In genomic region chr12:67268896-67269631, GRCh38 we compare ENCODE assay signal across 1 cellular context.
A peak's percentile ranks its signal among the peaks of the same experiment; 100 is the strongest.
TF ChIP-seq lines count a peak whose summit lies in the region.

TSS of gene CAND1 (plus strand) at chr12:67269358. CDS start at chr12:67269718, 360 bp downstream.

TF ChIP-seq in HEK293, 187 proteins besides CTCF, POLR2A, EP300 and RAD21 (continued from another document and continues in another):
- TF ChIP-seq PRDM10 (tag by site-specific recombination; IDR thresholded peaks at IDR 0.05): peak; percentile 67
- peak; percentile 27 for TF ChIP-seq MZF1 (tag by site-specific recombination; IDR thresholded peaks at IDR 0.05; ENCODE audit: borderline replicate concordance)
- TF ChIP-seq ZNF555 (tag by site-specific recombination; conservative IDR thresholded peaks at IDR 0.05): no peak
- no peak for TF ChIP-seq ZNF623 (tag by site-specific recombination; IDR thresholded peaks at IDR 0.05)
- peak; percentile 83 for TF ChIP-seq HIC1 (tag by site-specific recombination; IDR thresholded peaks at IDR 0.05)
- TF ChIP-seq ZNF24 (tag by site-specific recombination; IDR thresholded peaks at IDR 0.05): peak; percentile 19; the same call in 1 of the 2 replicates
- TF ChIP-seq PATZ1 (tag by site-specific recombination; IDR thresholded peaks at IDR 0.05): peak; percentile 100
- TF ChIP-seq ZNF155 (tag by site-specific recombination; IDR thresholded peaks at IDR 0.05): no peak
- TF ChIP-seq ZNF747 (tag by site-specific recombination; IDR thresholded peaks at IDR 0.05): no peak
- peak; percentile 75 for TF ChIP-seq WT1 (tag by site-specific recombination; IDR thresholded peaks at IDR 0.05)
- no peak for TF ChIP-seq ZNF645 (tag by site-specific recombination; IDR thresholded peaks at IDR 0.05)
- no peak for TF ChIP-seq REST (tag by site-specific recombination; IDR thresholded peaks at IDR 0.05)
- no peak for TF ChIP-seq ZNF175 (tag by site-specific recombination; IDR thresholded peaks at IDR 0.05)
- peak; percentile 86; the same call in 1 of the 2 replicates for TF ChIP-seq PBX3 (CRISPR knock-in tag; IDR thresholded peaks at IDR 0.05)
- no peak for TF ChIP-seq AEBP2 (tag by site-specific recombination; IDR thresholded peaks at IDR 0.05; ENCODE audit: borderline replicate concordance)
- peak; percentile 63; the same call in 1 of the 2 replicates for TF ChIP-seq PRDM1 (tag by site-specific recombination; IDR thresholded peaks at IDR 0.05)
- TF ChIP-seq ZNF311 (tag by site-specific recombination; IDR thresholded peaks at IDR 0.05; ENCODE audit: borderline replicate concordance): no peak
- TF ChIP-seq ZNF548 (tag by site-specific recombination; IDR thresholded peaks at IDR 0.05): no peak
- TF ChIP-seq KLF7 (tag by site-specific recombination; IDR thresholded peaks at IDR 0.05; ENCODE audit: borderline replicate concordance): peak; percentile 70; the same call in 1 of the 2 replicates
- TF ChIP-seq ZNF530 (tag by site-specific recombination; IDR thresholded peaks at IDR 0.05; ENCODE audit: low read depth): no peak
- TF ChIP-seq ATF2 (tag by site-specific recombination; IDR thresholded peaks at IDR 0.05; ENCODE audit: low read depth): peak; percentile 79
- peak; percentile 94 for TF ChIP-seq IKZF3 (tag by site-specific recombination; IDR thresholded peaks at IDR 0.05)
- TF ChIP-seq ZBTB6 (tag by site-specific recombination; IDR thresholded peaks at IDR 0.05): peak; percentile 49; the same call in 1 of the 2 replicates
- peak; percentile 92 for TF ChIP-seq ZEB2 (tag by site-specific recombination; IDR thresholded peaks at IDR 0.05)
- no peak for TF ChIP-seq BCL6B (tag by site-specific recombination; IDR thresholded peaks at IDR 0.05)
- TF ChIP-seq KLF10 (tag by site-specific recombination; IDR thresholded peaks at IDR 0.05): peak; percentile 71
- TF ChIP-seq PRDM6 (tag by site-specific recombination; IDR thresholded peaks at IDR 0.05): no peak
- TF ChIP-seq ZFP69B (tag by site-specific recombination; IDR thresholded peaks at IDR 0.05): 0 out of 2 replicates have a peak, but pooled peaks have one; percentile 15
- 0 out of 2 replicates have a peak, but pooled peaks have one; percentile 41 for TF ChIP-seq YY2 (tag by site-specific recombination; IDR thresholded peaks at IDR 0.05)
- peak; percentile 70; the same call in 1 of the 2 replicates for TF ChIP-seq BCL11A (tag by site-specific recombination; IDR thresholded peaks at IDR 0.05; ENCODE audit: low read depth)
- TF ChIP-seq ZNF660 (tag by site-specific recombination; IDR thresholded peaks at IDR 0.05): peak; percentile 19; the same call in 1 of the 2 replicates
- TF ChIP-seq ZNF350 (tag by site-specific recombination; IDR thresholded peaks at IDR 0.05): no peak
- TF ChIP-seq ZNF777 (tag by site-specific recombination; IDR thresholded peaks at IDR 0.05; ENCODE audit: borderline replicate concordance): peak; percentile 87; the same call in 1 of the 2 replicates
- no peak for TF ChIP-seq ZFP37 (tag by site-specific recombination; IDR thresholded peaks at IDR 0.05)
- no peak for TF ChIP-seq ZNF48 (tag by site-specific recombination; IDR thresholded peaks at IDR 0.05)
